18 cellular contexts compared by ENCODE assay signal in genomic region chr3:171840484-171840830, GRCh38. TPM values are rescaled to one million over a fixed set of nuclear protein-coding genes. Genes with fewer than 3 reads are reported as not detected.
DNase-seq lines count a peak whose midpoint lies in the region; ATAC-seq and TF ChIP-seq lines count a peak whose summit lies in the region.
"Had no signal": no experiment of that assay in that cellular context is flagged by ENCODE, and none has a peak within 500 bp of the region (broad histone marks: within the 10 kb centered on the region; RNA-seq: fewer than 3 reads in every experiment).

No MANE protein-coding gene starts in this region.

- intact Hi-C loops in left ventricle myocardium inferior (cut with micrococcal nuclease) = no loop called here
- intact Hi-C loops in cardiac septum (cut with DNase I) = no loop called here

- no peak for TF ChIP-seq CTCF in left ventricle myocardium inferior (IDR thresholded peaks at IDR 0.05; ENCODE audit: borderline replicate concordance)
- no peak for TF ChIP-seq CTCF in endothelial cell (IDR thresholded peaks at IDR 0.05; ENCODE audit: unreplicated experiment)
- no peak for TF ChIP-seq CTCF in nephron progenitor cell (IDR thresholded peaks at IDR 0.05)

- H3K27me3 Mint-ChIP-seq in endothelial cell (ENCODE audit: unreplicated experiment) (no peaks in the 10 kb centered on the region), nephron progenitor cell (ENCODE audit: low read depth, poor library complexity) (peaks cover 5% of the 10 kb centered on the region)
- H3K27me3 Mint-ChIP-seq in activated naive CD8-positive, alpha-beta T cell treated with anti-CD3 and anti-CD28 coated beads for 36 hours = peaks cover 11% of the 10 kb centered on the region

- ATAC-seq in HG02938 (IDR thresholded peaks at IDR 0.05; ENCODE audit: unreplicated experiment) = no peak
- no peak for ATAC-seq in HG03354 (IDR thresholded peaks at IDR 0.05; ENCODE audit: poor library complexity, severe bottlenecking, unreplicated experiment)
- ATAC-seq: HCT116 had no signal

- H3K4me1 Mint-ChIP-seq in endothelial cell (ENCODE audit: unreplicated experiment) = peaks cover 40% of the 10 kb centered on the region
- H3K4me1 Mint-ChIP-seq in nephron progenitor cell = peaks cover 45% of the 10 kb centered on the region
- peaks cover 1% of the 10 kb centered on the region for H3K4me1 Mint-ChIP-seq in activated naive CD8-positive, alpha-beta T cell treated with anti-CD3 and anti-CD28 coated beads for 36 hours

- H3K36me3 ChIP-seq in left ventricle myocardium inferior = no peaks in the 10 kb centered on the region

- H3K9me3 Mint-ChIP-seq in endothelial cell (ENCODE audit: unreplicated experiment) (no peaks in the 10 kb centered on the region), nephron progenitor cell (no peaks in the 10 kb centered on the region)
- H3K9me3 Mint-ChIP-seq in activated naive CD8-positive, alpha-beta T cell treated with anti-CD3 and anti-CD28 coated beads for 36 hours = no peaks in the 10 kb centered on the region

- H3K27ac ChIP-seq in left ventricle myocardium inferior (replicated peaks) = peak overlapping the region; percentile 6

- no peaks in the 10 kb centered on the region for H3K9me3 ChIP-seq in left ventricle myocardium inferior (replicated peaks)

- H3K27ac Mint-ChIP-seq in endothelial cell (ENCODE audit: unreplicated experiment) (peak overlapping the region; percentile 1), nephron progenitor cell (peak overlapping the region; percentile 70)
- no peak overlapping the region for H3K27ac Mint-ChIP-seq in activated naive CD8-positive, alpha-beta T cell treated with anti-CD3 and anti-CD28 coated beads for 36 hours
- H3K27ac Mint-ChIP-seq: CD4-positive, CD25-positive, alpha-beta regulatory T cell had no signal

- no peak overlapping the region for H3K4me3 ChIP-seq in left ventricle myocardium inferior

- no peak overlapping the region for H3K4me3 Mint-ChIP-seq in endothelial cell (ENCODE audit: unreplicated experiment)
- peak overlapping the region; percentile 8 for H3K4me3 Mint-ChIP-seq in nephron progenitor cell
- no peak overlapping the region for H3K4me3 Mint-ChIP-seq in activated naive CD8-positive, alpha-beta T cell treated with anti-CD3 and anti-CD28 coated beads for 36 hours
- H3K4me3 Mint-ChIP-seq: CD4-positive, CD25-positive, alpha-beta regulatory T cell had no signal

- DNase-seq in left ventricle myocardium inferior (no peak), cardiac septum (ENCODE audit: low spot score) (no peak), endothelial cell (ENCODE audit: low spot score) (no peak), nephron progenitor cell (no peak), DMS114 treated with DMSO at 0.1 percent for 48 hours (lab: John Stamatoyannopoulos, UW; ENCODE audit: unreplicated experiment) (no peak)
- no peak for DNase-seq in activated naive CD8-positive, alpha-beta T cell treated with anti-CD3 and anti-CD28 coated beads for 36 hours
- DNase-seq: 8988T; CD4-positive, CD25-positive, alpha-beta regulatory T cell; DMS79; NCI-H1436 treated with DMSO at 0.1 percent for 48 hours; NCI-H226; NCI-H526 treated with DMSO at 0.1 percent for 48 hours; OCI-M1 had no signal

- H3K27me3 ChIP-seq in left ventricle myocardium inferior (ENCODE audit: low read depth) = no peaks in the 10 kb centered on the region

- no peaks in the 10 kb centered on the region for H3K36me3 Mint-ChIP-seq in endothelial cell (ENCODE audit: low read depth, unreplicated experiment)
- no peaks in the 10 kb centered on the region for H3K36me3 Mint-ChIP-seq in nephron progenitor cell (ENCODE audit: low read depth)
- no peaks in the 10 kb centered on the region for H3K36me3 Mint-ChIP-seq in activated naive CD8-positive, alpha-beta T cell treated with anti-CD3 and anti-CD28 coated beads for 36 hours
- H3K36me3 Mint-ChIP-seq: CD4-positive, CD25-positive, alpha-beta regulatory T cell had no signal

- H3K4me1 ChIP-seq in left ventricle myocardium inferior = peaks cover 72% of the 10 kb centered on the region

RNA-seq across cellular contexts. Expression of gene TMEM212, which starts 2.7 kb away (rescaled TPM):
- total RNA-seq in left ventricle myocardium inferior (not detected), cardiac septum (not detected), endothelial cell (ENCODE audit: unreplicated experiment) (not detected)
- total RNA-seq in activated naive CD8-positive, alpha-beta T cell treated with anti-CD3 and anti-CD28 coated beads for 36 hours = not detected
- total RNA-seq: CD4-positive, CD25-positive, alpha-beta regulatory T cell; G401; HT1080 had no signal

RNA-seq across cellular contexts. Expression of gene PLD1, which starts 30.2 kb away (rescaled TPM):
- total RNA-seq in left ventricle myocardium inferior (59.5 TPM), cardiac septum (56.5 TPM), endothelial cell (ENCODE audit: unreplicated experiment) (61.5 TPM)
- total RNA-seq in activated naive CD8-positive, alpha-beta T cell treated with anti-CD3 and anti-CD28 coated beads for 36 hours = under 1 TPM; 0.18 to 0.52 TPM
- total RNA-seq: G401 had no signal

Comparison
In these comparisons a context has a peak if more than half of its experiments do, and no peak if none do; other contexts are left out.
1. RNA of gene PLD1, which starts 30.2 kb away (total RNA-seq): 61.5 TPM in endothelial cell (single experiment), 59.5 TPM in left ventricle myocardium inferior (single experiment) and 56.5 TPM in cardiac septum (single experiment); 0.18 to 0.52 TPM in activated naive CD8-positive, alpha-beta T cell treated with anti-CD3 and anti-CD28 coated beads for 36 hours; every median in the first group is over 10 times any median in the second.